12 cellular contexts compared by ENCODE assay signal in the genomic region with DNA sequence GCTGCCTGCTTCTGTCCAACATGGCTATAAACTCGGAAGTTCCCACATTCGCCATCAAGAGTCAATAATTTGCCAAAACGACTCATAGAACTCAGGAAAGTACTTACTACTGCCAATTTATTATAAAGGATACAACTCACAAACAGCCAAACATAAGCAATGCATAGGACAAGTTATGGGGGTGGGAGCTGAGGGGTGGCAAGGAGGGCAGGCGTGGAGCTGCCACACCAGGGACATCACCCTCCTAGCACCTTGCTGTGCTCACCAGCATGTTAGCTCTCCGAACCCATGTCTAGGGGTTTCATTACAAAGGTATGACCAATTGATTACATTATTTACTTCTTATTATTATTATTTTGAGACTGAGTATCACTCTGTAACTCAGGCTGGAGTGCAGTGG.
"Had no signal": no experiment of that assay in that cellular context is flagged by ENCODE, and none has a peak within 500 bp of the region (broad histone marks: within the 10 kb centered on the region; RNA-seq: fewer than 3 reads in every experiment).

No MANE protein-coding gene starts in this region.

- DNase-seq: activated B cell treated with CpG ODN at 0.5 μM for 24 hours; activated CD4-positive, alpha-beta T cell treated with anti-CD3 and anti-CD28 coated beads, Interleukin-2, amount 50 U/mL, for 4 hours; islet precursor cell; ovary; stimulated activated CD4-positive, alpha-beta T cell treated with anti-CD3 and anti-CD28 coated beads, Interleukin-12 subunit alpha, Interleukin-12 subunit beta, amount 100 ng/mL, for 4 hours; stimulated activated CD4-positive, alpha-beta T cell treated with anti-CD3 and anti-CD28 coated beads, Interleukin-2, amount 100 ng/mL, for 24 hours; tibial artery; uterus had no signal

- H3K4me2 ChIP-seq: hepatocyte had no signal

- H3K27me3 Mint-ChIP-seq: activated B cell treated with CpG ODN at 0.5 μM for 24 hours had no signal

- H3K27ac ChIP-seq: cardiac muscle cell, hepatocyte, ovary, tibial artery, uterus had no signal

- H3K27me3 ChIP-seq: cardiac muscle cell, hepatocyte, ovary, tibial artery, uterus had no signal

- H2AFZ ChIP-seq: hepatocyte had no signal

- H3K27ac Mint-ChIP-seq: activated B cell treated with CpG ODN at 0.5 μM for 24 hours, mesothelial cell of epicardium had no signal

- ATAC-seq: esophagus mucosa had no signal

- H3K4me1 ChIP-seq: tibial artery, uterus had no signal

- H3K9me3 Mint-ChIP-seq: activated B cell treated with CpG ODN at 0.5 μM for 24 hours, mesothelial cell of epicardium had no signal

- H3K4me3 Mint-ChIP-seq: activated B cell treated with CpG ODN at 0.5 μM for 24 hours, mesothelial cell of epicardium had no signal

- H3K4me1 Mint-ChIP-seq: mesothelial cell of epicardium had no signal

- H3K9me3 ChIP-seq: ovary, tibial artery, uterus had no signal
